8 cellular contexts compared by ENCODE assay signal in the genomic region with DNA sequence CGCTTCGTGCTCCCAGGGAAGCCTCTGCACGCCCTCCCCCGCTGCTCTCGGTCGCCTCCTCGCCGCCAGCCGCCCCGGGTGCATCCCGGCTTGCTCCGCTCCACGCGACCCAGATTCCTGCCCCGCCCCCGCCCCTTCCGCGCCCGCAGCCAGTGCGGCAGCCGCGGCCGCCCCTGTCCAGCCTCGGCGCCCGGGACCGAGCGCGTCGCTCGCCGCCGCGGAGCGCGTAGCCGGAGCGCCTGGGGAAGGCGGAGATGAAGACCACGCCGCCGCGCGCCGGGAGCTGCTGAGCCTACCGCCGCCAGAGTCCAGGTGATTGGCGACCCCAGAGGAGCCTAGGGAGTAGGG. TPM values are rescaled to one million over a fixed set of nuclear protein-coding genes. Genes with fewer than 3 reads are reported as not detected.
DNase-seq lines count a peak whose midpoint lies in the region; ATAC-seq, FAIRE-seq and TF ChIP-seq lines count a peak whose summit lies in the region.

A gene (plus strand): TSS at position 50 of the 348 bp plus-strand sequence. CDS start 27,043 bp downstream, outside the sequence.

- ATAC-seq in GM21723 (IDR thresholded peaks at IDR 0.05; ENCODE audit: unreplicated experiment): peak; percentile 66

- H3K9ac ChIP-seq in ES-I3 (ENCODE audit: low read depth, low read length) (peak within 1 kb of the TSS; percentile 62), neural cell (ENCODE audit: low read length) (peak within 1 kb of the TSS; percentile 70)

- TF ChIP-seq RAD21 in neural cell (conservative IDR thresholded peaks at IDR 0.05): no peak

- H3K4me2 ChIP-seq in neural cell (ENCODE audit: low read length): peak within 1 kb of the TSS; percentile 87

- H3K36me3 ChIP-seq in ES-I3 (ENCODE audit: insufficient read depth, low read length) (no peaks in the 10 kb centered on the region), MG63 (no peaks in the 10 kb centered on the region), neural cell (ENCODE audit: insufficient read depth, low read length) (no peaks in the 10 kb centered on the region)

- H3K79me2 ChIP-seq in neural cell (replicated peaks; ENCODE audit: insufficient read depth, low read length): no peaks in the 10 kb centered on the region

- H2AFZ ChIP-seq in neural cell (ENCODE audit: low read depth, low read length): peak within 1 kb of the TSS; percentile 37

- TF ChIP-seq CTCF in neural cell (IDR thresholded peaks at IDR 0.05; ENCODE audit: poor library complexity, severe bottlenecking): peak; percentile 61

- H3K9me2 ChIP-seq in neural cell (ENCODE audit: insufficient read depth, low read length): no peaks in the 10 kb centered on the region

- H3K4me3 ChIP-seq in MG63 (peak within 1 kb of the TSS; percentile 42), neural cell (ENCODE audit: low read length) (peak within 1 kb of the TSS; percentile 93)

- peaks cover 8% of the 10 kb centered on the region; the same call in 1 of the 2 replicates for H3K4me1 ChIP-seq in ES-I3 (ENCODE audit: insufficient read depth, low read length)

- H3K9me3 ChIP-seq in ES-I3 (ENCODE audit: control insufficient read depth, insufficient read depth, low read length) (no peaks in the 10 kb centered on the region; the same call in 1 of the 2 replicates), MG63 (no peaks in the 10 kb centered on the region; the same call in 1 of the 2 replicates), neural cell (ENCODE audit: low read length) (no peaks in the 10 kb centered on the region)

- peak; percentile 18 for TF ChIP-seq EP300 in neural cell (conservative IDR thresholded peaks at IDR 0.05; ENCODE audit: poor library complexity, severe bottlenecking)

- peaks cover 69% of the 10 kb centered on the region for H3K27me3 ChIP-seq in MG63
- H3K27me3 ChIP-seq in neural cell (ENCODE audit: insufficient read depth, low read depth, low read length): peaks cover 95% of the 10 kb centered on the region

- no peaks in the 10 kb centered on the region for H4K20me1 ChIP-seq in neural cell (ENCODE audit: insufficient read depth)

- H3K27ac ChIP-seq in neural cell (ENCODE audit: low read length): no peak within 1 kb of the TSS

- no peak for FAIRE-seq in frontal cortex (lab: Jason Lieb, UNC)

- DNase-seq in MG63: peak; percentile 54
- DNase-seq in activated T-helper 9 cell treated with anti-CD3 and anti-CD28 coated beads, Interleukin-2, amount 50 U/mL, for 16 hours (ENCODE audit: low read depth): peak; percentile 16
- peak; percentile 71 to 76 for DNase-seq in frontal cortex (ENCODE audit: low spot score in 2 of 2)
- DNase-seq in NCI-H1436 treated with DMSO at 0.1 percent for 48 hours (lab: John Stamatoyannopoulos, UW): no peak
- no peak for DNase-seq in NCI-H2107 treated with DMSO at 0.1 percent for 48 hours (lab: John Stamatoyannopoulos, UW; ENCODE audit: unreplicated experiment)

- no peaks in the 10 kb centered on the region for H3F3A ChIP-seq in neural cell (ENCODE audit: insufficient read depth, low read length, poor library complexity, severe bottlenecking)

TF ChIP-seq in neural cell, 6 proteins besides CTCF, POLR2A, EP300 and RAD21:
- TF ChIP-seq SMC3 (conservative IDR thresholded peaks at IDR 0.05; ENCODE audit: poor library complexity) (peak; percentile 35), EZH2 (IDR thresholded peaks at IDR 0.05; ENCODE audit: borderline replicate concordance, insufficient read depth, low read length, poor library complexity, severe bottlenecking) (no peak), MXI1 (conservative IDR thresholded peaks at IDR 0.05; ENCODE audit: poor library complexity, severe bottlenecking) (peak; percentile 68), TAF1 (IDR thresholded peaks at IDR 0.05; ENCODE audit: low read depth) (no peak), POLR2AphosphoS5 (IDR thresholded peaks at IDR 0.05) (no peak)
- TF ChIP-seq, protein P1, sequence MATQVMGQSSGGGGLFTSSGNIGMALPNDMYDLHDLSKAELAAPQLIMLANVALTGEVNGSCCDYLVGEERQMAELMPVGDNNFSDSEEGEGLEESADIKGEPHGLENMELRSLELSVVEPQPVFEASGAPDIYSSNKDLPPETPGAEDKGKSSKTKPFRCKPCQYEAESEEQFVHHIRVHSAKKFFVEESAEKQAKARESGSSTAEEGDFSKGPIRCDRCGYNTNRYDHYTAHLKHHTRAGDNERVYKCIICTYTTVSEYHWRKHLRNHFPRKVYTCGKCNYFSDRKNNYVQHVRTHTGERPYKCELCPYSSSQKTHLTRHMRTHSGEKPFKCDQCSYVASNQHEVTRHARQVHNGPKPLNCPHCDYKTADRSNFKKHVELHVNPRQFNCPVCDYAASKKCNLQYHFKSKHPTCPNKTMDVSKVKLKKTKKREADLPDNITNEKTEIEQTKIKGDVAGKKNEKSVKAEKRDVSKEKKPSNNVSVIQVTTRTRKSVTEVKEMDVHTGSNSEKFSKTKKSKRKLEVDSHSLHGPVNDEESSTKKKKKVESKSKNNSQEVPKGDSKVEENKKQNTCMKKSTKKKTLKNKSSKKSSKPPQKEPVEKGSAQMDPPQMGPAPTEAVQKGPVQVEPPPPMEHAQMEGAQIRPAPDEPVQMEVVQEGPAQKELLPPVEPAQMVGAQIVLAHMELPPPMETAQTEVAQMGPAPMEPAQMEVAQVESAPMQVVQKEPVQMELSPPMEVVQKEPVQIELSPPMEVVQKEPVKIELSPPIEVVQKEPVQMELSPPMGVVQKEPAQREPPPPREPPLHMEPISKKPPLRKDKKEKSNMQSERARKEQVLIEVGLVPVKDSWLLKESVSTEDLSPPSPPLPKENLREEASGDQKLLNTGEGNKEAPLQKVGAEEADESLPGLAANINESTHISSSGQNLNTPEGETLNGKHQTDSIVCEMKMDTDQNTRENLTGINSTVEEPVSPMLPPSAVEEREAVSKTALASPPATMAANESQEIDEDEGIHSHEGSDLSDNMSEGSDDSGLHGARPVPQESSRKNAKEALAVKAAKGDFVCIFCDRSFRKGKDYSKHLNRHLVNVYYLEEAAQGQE (IDR thresholded peaks at IDR 0.05; ENCODE audit: borderline replicate concordance): no peak

RNA-seq across cellular contexts. Expression of the gene that starts here (rescaled TPM):
- total RNA-seq in MG63 (2014; rRNA removed; shearing (Covaris generic); ENCODE audit: low replicate concordance): not detected in 2 replicates
- 118 TPM for total RNA-seq in frontal cortex
- polyA plus RNA-seq in neural cell: 11.9 and 12.5 TPM in 2 replicates
- 13.3 and 13.4 TPM in 2 replicates for polyA minus RNA-seq in neural cell

Comparison
In these comparisons a context has a peak if more than half of its experiments do, and no peak if none do; other contexts are left out.
1. RNA of the gene that starts here (total RNA-seq): 118 TPM in frontal cortex (single experiment); not detected in MG63; every median in the first group is over 100 times any median in the second.
2. Peak in DNase-seq and H3K4me3 ChIP-seq in MG63; RNA of the gene not detected or under 1 TPM.
3. DNase-seq: peak in activated T-helper 9 cell treated with anti-CD3 and anti-CD28 coated beads, Interleukin-2, amount 50 U/mL, for 16 hours (single experiment) and frontal cortex (2 of 2); none in NCI-H1436 treated with DMSO at 0.1 percent for 48 hours (single experiment) and NCI-H2107 treated with DMSO at 0.1 percent for 48 hours (single experiment).